Comparison of ENCODE assay signal across 1 cellular context in genomic region chr7:140696024-140696678, GRCh38.
TF ChIP-seq lines count a peak whose summit lies in the region.

No MANE protein-coding gene starts in this region.

TF ChIP-seq in HepG2, 621 proteins besides CTCF, POLR2A, EP300 and RAD21 (continues in another document):
- TF ChIP-seq ZNF160 (CRISPR knock-in tag; IDR thresholded peaks at IDR 0.05) (peak; percentile 11; the same call in 1 of the 2 replicates), SKI (IDR thresholded peaks at IDR 0.05; ENCODE audit: partially characterized antibody) (no peak), BRCA1 (CRISPR knock-in tag; IDR thresholded peaks at IDR 0.05) (no peak), MTF2 (CRISPR knock-in tag; IDR thresholded peaks at IDR 0.05; ENCODE audit: borderline replicate concordance) (no peak), ZNF740 (CRISPR knock-in tag; IDR thresholded peaks at IDR 0.05) (peak; percentile 96), FIP1L1 (IDR thresholded peaks at IDR 0.05; ENCODE audit: borderline replicate concordance, insufficient read depth, low read depth, low read length) (no peak), ZNF136 (CRISPR knock-in tag; IDR thresholded peaks at IDR 0.05; ENCODE audit: low read depth) (0 out of 2 replicates have a peak, but pooled peaks have one; percentile 75), PRDM10 (CRISPR knock-in tag; IDR thresholded peaks at IDR 0.05; ENCODE audit: low read depth) (peak; percentile 94; the same call in 1 of the 2 replicates), ZNF614 (CRISPR knock-in tag; IDR thresholded peaks at IDR 0.05; ENCODE audit: borderline replicate concordance) (peak; percentile 11; the same call in 1 of the 2 replicates), SETDB1 (CRISPR knock-in tag; IDR thresholded peaks at IDR 0.05; ENCODE audit: borderline replicate concordance) (no peak), HOMEZ (CRISPR knock-in tag; IDR thresholded peaks at IDR 0.05; ENCODE audit: low read depth) (peak; percentile 61; the same call in 1 of the 2 replicates), ZNF256 (CRISPR knock-in tag; conservative IDR thresholded peaks at IDR 0.05) (0 out of 2 replicates have a peak, but pooled peaks have one; percentile 60), THAP8 (CRISPR knock-in tag; IDR thresholded peaks at IDR 0.05; ENCODE audit: borderline replicate concordance) (0 out of 2 replicates have a peak, but pooled peaks have one; percentile 24), E2F2 (CRISPR knock-in tag; IDR thresholded peaks at IDR 0.05; ENCODE audit: borderline replicate concordance) (0 out of 2 replicates have a peak, but pooled peaks have one; percentile 16), MEIS1 (CRISPR knock-in tag; IDR thresholded peaks at IDR 0.05; ENCODE audit: borderline replicate concordance) (no peak), CREM (IDR thresholded peaks at IDR 0.05) (peak; percentile 85), CREM (CRISPR knock-in tag; IDR thresholded peaks at IDR 0.05) (no peak), ZNF331 (CRISPR knock-in tag; IDR thresholded peaks at IDR 0.05) (no peak), ATF7 (IDR thresholded peaks at IDR 0.05) (peak; percentile 71), ATF7 (CRISPR knock-in tag; IDR thresholded peaks at IDR 0.05) (no peak), ZNF781 (CRISPR knock-in tag; IDR thresholded peaks at IDR 0.05; ENCODE audit: borderline replicate concordance, not compliant biosample characterization) (no peak), ZBTB39 (CRISPR knock-in tag; IDR thresholded peaks at IDR 0.05) (no peak), SMAD1 (CRISPR knock-in tag; IDR thresholded peaks at IDR 0.05; ENCODE audit: borderline replicate concordance, low read depth) (no peak), NR1H2 (CRISPR knock-in tag; IDR thresholded peaks at IDR 0.05; ENCODE audit: borderline replicate concordance, low read depth) (no peak), RFX5 (IDR thresholded peaks at IDR 0.05; ENCODE audit: low read depth, low read length) (peak; percentile 63; the same call in 1 of the 2 replicates), ZNF766 (CRISPR knock-in tag; IDR thresholded peaks at IDR 0.05; ENCODE audit: borderline replicate concordance) (peak; percentile 81; the same call in 1 of the 2 replicates), KLF15 (CRISPR knock-in tag; IDR thresholded peaks at IDR 0.05; ENCODE audit: borderline replicate concordance) (0 out of 2 replicates have a peak, but pooled peaks have one; percentile 1), GZF1 (CRISPR knock-in tag; IDR thresholded peaks at IDR 0.05) (no peak), DR1 (CRISPR knock-in tag; IDR thresholded peaks at IDR 0.05) (0 out of 2 replicates have a peak, but pooled peaks have one; percentile 12), FOXC1 (CRISPR knock-in tag; IDR thresholded peaks at IDR 0.05; ENCODE audit: borderline replicate concordance) (no peak), CENPBD1 (CRISPR knock-in tag; IDR thresholded peaks at IDR 0.05; ENCODE audit: borderline replicate concordance, low read depth) (0 out of 2 replicates have a peak, but pooled peaks have one; percentile 7), RFX3 (CRISPR knock-in tag; IDR thresholded peaks at IDR 0.05) (no peak), ZC3H4 (CRISPR knock-in tag; IDR thresholded peaks at IDR 0.05; ENCODE audit: borderline replicate concordance) (0 out of 2 replicates have a peak, but pooled peaks have one; percentile 28), LBX2 (CRISPR knock-in tag; IDR thresholded peaks at IDR 0.05; ENCODE audit: borderline replicate concordance) (0 out of 2 replicates have a peak, but pooled peaks have one; percentile 1), YEATS2 (CRISPR knock-in tag; IDR thresholded peaks at IDR 0.05; ENCODE audit: borderline replicate concordance) (peak; percentile 47; the same call in 1 of the 2 replicates), RXRB (CRISPR knock-in tag; IDR thresholded peaks at IDR 0.05; ENCODE audit: borderline replicate concordance) (no peak), ZNF451 (CRISPR knock-in tag; IDR thresholded peaks at IDR 0.05) (no peak; the same call in 1 of the 2 replicates), DRAP1 (CRISPR knock-in tag; IDR thresholded peaks at IDR 0.05) (peak; percentile 62; the same call in 1 of the 2 replicates), CAMTA2 (CRISPR knock-in tag; IDR thresholded peaks at IDR 0.05; ENCODE audit: borderline replicate concordance) (no peak), ZFP36 (IDR thresholded peaks at IDR 0.05; ENCODE audit: borderline replicate concordance, low read depth, low read length, partially characterized antibody) (no peak), ZNF646 (CRISPR knock-in tag; IDR thresholded peaks at IDR 0.05) (no peak), ZNF362 (CRISPR knock-in tag; IDR thresholded peaks at IDR 0.05; ENCODE audit: borderline replicate concordance) (peak; percentile 52; the same call in 1 of the 2 replicates)
